24 cellular contexts compared by ENCODE assay signal in genomic region chr3:28924744-28925360, GRCh38.
DNase-seq lines count a peak whose midpoint lies in the region; ATAC-seq and TF ChIP-seq lines count a peak whose summit lies in the region.
"Had no signal": no experiment of that assay in that cellular context is flagged by ENCODE, and none has a peak within 500 bp of the region (broad histone marks: within the 10 kb centered on the region; RNA-seq: fewer than 3 reads in every experiment).

No MANE protein-coding gene starts in this region.

- POLR2A ChIA-PET in SK-N-SH (lab: Yijun Ruan, JAX): no interaction called here

- no peak for TF ChIP-seq EP300 in SK-N-SH (IDR thresholded peaks at IDR 0.05; ENCODE audit: borderline replicate concordance in 1 of 2, low read depth in 1 of 2, low read length in 1 of 2)

- no peak for TF ChIP-seq CTCF in SK-N-SH (IDR thresholded peaks at IDR 0.05)
- TF ChIP-seq CTCF in foreskin fibroblast (IDR thresholded peaks at IDR 0.05; ENCODE audit: low read depth, low read length): no peak

- no peaks in the 10 kb centered on the region for H3K36me3 ChIP-seq in GM23248 (ENCODE audit: low read depth)
- no peaks in the 10 kb centered on the region for H3K36me3 ChIP-seq in SK-N-SH (replicated peaks in 1 of 2; ENCODE audit: control insufficient read depth in 1 of 2, insufficient read depth in 2 of 2, low read length in 1 of 2)
- H3K36me3 ChIP-seq: BLaER1, lower lobe of right lung had no signal

- WGBS in GM23248 (ENCODE audit: low coverage in 1 of 2, low lambda C conversion rate in 2 of 2, missing lambda C conversion rate in 2 of 2), 2 experiments: 5% methylated on average over 1 of the region's 1 CpG
- WGBS in SK-N-SH (ENCODE audit: low lambda C conversion rate): 50% methylated on average over 1 of the region's 1 CpG

- H2AFZ ChIP-seq in GM23248 (peak overlapping the region; percentile 35; the same call in 1 of the 2 replicates), SK-N-SH (ENCODE audit: low read depth) (no peak overlapping the region)

- no peaks in the 10 kb centered on the region for H3K9me3 ChIP-seq in GM23248 (ENCODE audit: low read depth)
- H3K9me3 ChIP-seq in SK-N-SH: no peaks in the 10 kb centered on the region; the same call in 1 of the 2 replicates
- H3K9me3 ChIP-seq: BLaER1, lower lobe of right lung had no signal

- H3F3A ChIP-seq in GM23248 (ENCODE audit: insufficient read depth): peaks cover 6% of the 10 kb centered on the region
- peaks cover 5% of the 10 kb centered on the region for H3F3A ChIP-seq in SK-N-SH (replicated peaks; ENCODE audit: insufficient read depth)

- in situ Hi-C loops in GM23248 (cut with MboI): loop anchor here (25.0 kb wide), 2 partner anchors 362 to 837 kb away; partner anchors contain the start of gene RBMS3

- H3K4me1 ChIP-seq in GM23248 (ENCODE audit: insufficient read depth): peaks cover 12% of the 10 kb centered on the region
- no peaks in the 10 kb centered on the region for H3K4me1 ChIP-seq in SK-N-SH (ENCODE audit: control insufficient read depth in 1 of 2, insufficient read depth in 2 of 2, low read depth in 1 of 2, low read length in 1 of 2)
- H3K4me1 ChIP-seq: BLaER1, lower lobe of right lung had no signal

- H3K79me2 ChIP-seq in GM23248 (ENCODE audit: insufficient read depth) (no peaks in the 10 kb centered on the region), SK-N-SH (ENCODE audit: insufficient read depth) (no peaks in the 10 kb centered on the region)

- H3K27me3 ChIP-seq in GM23248 (replicated peaks; ENCODE audit: insufficient read depth) (no peaks in the 10 kb centered on the region), SK-N-SH (ENCODE audit: insufficient read depth) (no peaks in the 10 kb centered on the region)
- H3K27me3 ChIP-seq: BLaER1 had no signal

- no peak for TF ChIP-seq RAD21 in SK-N-SH (IDR thresholded peaks at IDR 0.05; ENCODE audit: low read length)

- H4K20me1 ChIP-seq in GM23248 (ENCODE audit: insufficient read depth): no peaks in the 10 kb centered on the region
- no peaks in the 10 kb centered on the region for H4K20me1 ChIP-seq in SK-N-SH (ENCODE audit: insufficient read depth)
- H4K20me1 ChIP-seq: BLaER1 had no signal

- CTCF ChIA-PET in SK-N-SH (lab: Yijun Ruan, JAX): no interaction called here

- H3K9ac ChIP-seq in GM23248 (0 out of 2 replicates have a peak overlapping the region, but pooled peaks have one; percentile 13), SK-N-SH (no peak overlapping the region)
- H3K9ac ChIP-seq: BLaER1 had no signal

- H3K9me2 ChIP-seq in GM23248 (ENCODE audit: insufficient read depth) (no peaks in the 10 kb centered on the region), SK-N-SH (no peaks in the 10 kb centered on the region)

- DNase-seq in AG08395 (ENCODE audit: low spot score): peak; percentile 42
- DNase-seq in GM23248: peak; percentile 73
- DNase-seq in SK-N-SH: no peak
- peak; percentile 20 to 37 for DNase-seq in foreskin fibroblast
- no peak for DNase-seq in stimulated activated CD8-positive, alpha-beta memory T cell treated with anti-CD3 and anti-CD28 coated beads, Interleukin-4, amount 100 ng/mL, for 48 hours
- no peak for DNase-seq in activated CD8-positive, alpha-beta memory T cell treated with anti-CD3 and anti-CD28 coated beads, Interleukin-2, amount 50 U/mL, for 48 hours
- DNase-seq: activated B cell treated with CpG ODN at 0.5 μM for 24 hours; activated naive CD4-positive, alpha-beta T cell; cortex of kidney; head of caudate nucleus; immature natural killer cell; lower lobe of right lung; MM.1S; naive thymus-derived CD8-positive, alpha-beta T cell; NCI-H1694; NCI-H345; posterior cingulate gyrus; Right ventricle myocardium superior; small intestine; stimulated activated CD4-positive, alpha-beta T cell treated with anti-CD3 and anti-CD28 coated beads, Interleukin-4, amount 100 ng/mL, for 24 hours; T-helper 17 cell had no signal

- ATAC-seq in GM21619 (IDR thresholded peaks at IDR 0.05; ENCODE audit: unreplicated experiment): no peak
- no peak for ATAC-seq in GM21737 (IDR thresholded peaks at IDR 0.05; ENCODE audit: unreplicated experiment)
- ATAC-seq: lower lobe of right lung; naive thymus-derived CD8-positive, alpha-beta T cell; T-helper 17 cell had no signal

- H3K4me3 ChIP-seq in GM23248: peak overlapping the region; percentile 24; the same call in 1 of the 2 replicates
- no peak overlapping the region for H3K4me3 ChIP-seq in SK-N-SH (ENCODE audit: low read depth in 2 of 2, low read length in 1 of 2)
- no peak overlapping the region for H3K4me3 ChIP-seq in foreskin fibroblast (ENCODE audit: low read depth in 1 of 2, low read length in 2 of 2)
- H3K4me3 ChIP-seq: BLaER1, lower lobe of right lung had no signal

- H3K4me2 ChIP-seq in GM23248 (ENCODE audit: unreplicated experiment) (peak overlapping the region; percentile 61), SK-N-SH (no peak overlapping the region)
- H3K4me2 ChIP-seq: BLaER1 had no signal

- H3K27ac ChIP-seq in GM23248 (peak overlapping the region; percentile 43; the same call in 1 of the 2 replicates), SK-N-SH (ENCODE audit: low read depth in 2 of 2, low read length in 1 of 2) (peak overlapping the region in 1 of 2 experiments; percentile 18; a peak in 1 of 4 replicates)
- H3K27ac ChIP-seq: BLaER1, lower lobe of right lung had no signal

TF ChIP-seq in SK-N-SH, 30 proteins besides CTCF, POLR2A, EP300 and RAD21:
- TF ChIP-seq FOSL2 (IDR thresholded peaks at IDR 0.05; ENCODE audit: borderline replicate concordance, low read depth) (peak; percentile 12; the same call in 1 of the 2 replicates), JUND (IDR thresholded peaks at IDR 0.05) (no peak)

Comparison
In these comparisons a context has a peak if more than half of its experiments do, and no peak if none do; other contexts are left out.
1. DNase-seq: peak in AG08395 (single experiment), GM23248 (single experiment) and foreskin fibroblast (2 of 2); none in SK-N-SH (single experiment), stimulated activated CD8-positive, alpha-beta memory T cell treated with anti-CD3 and anti-CD28 coated beads, Interleukin-4, amount 100 ng/mL, for 48 hours (single experiment) and activated CD8-positive, alpha-beta memory T cell treated with anti-CD3 and anti-CD28 coated beads, Interleukin-2, amount 50 U/mL, for 48 hours (single experiment).